9 cellular contexts compared by ENCODE assay signal in genomic region chr18:79677840-79678239, GRCh38. TPM values are rescaled to one million over a fixed set of nuclear protein-coding genes. Genes with fewer than 3 reads are reported as not detected.
DNase-seq lines count a peak whose midpoint lies in the region; ATAC-seq and TF ChIP-seq lines count a peak whose summit lies in the region.
"Had no signal": no experiment of that assay in that cellular context is flagged by ENCODE, and none has a peak within 500 bp of the region (broad histone marks: within the 10 kb centered on the region; RNA-seq: fewer than 3 reads in every experiment).

No MANE protein-coding gene starts in this region.

- peaks cover 8% of the 10 kb centered on the region for H3F3A ChIP-seq in PC-9 (ENCODE audit: insufficient read depth, low read depth)

- no peaks in the 10 kb centered on the region for H3K9me2 ChIP-seq in PC-9 (ENCODE audit: insufficient read depth)

- H3K4me2 ChIP-seq in PC-9: peak overlapping the region; percentile 97

- H2AFZ ChIP-seq in PC-9: peak overlapping the region; percentile 89; the same call in 1 of the 2 replicates

- no peak for TF ChIP-seq CTCF in GM12864 (IDR thresholded peaks at IDR 0.05; ENCODE audit: low read depth, low read length, missing control alignments)
- TF ChIP-seq CTCF in PC-9 (conservative IDR thresholded peaks at IDR 0.05): no peak

- no TSS peak for BruUV-seq in PC-9 (replicated peaks; lab: Mats Ljungman, UMichigan)

- ATAC-seq in GM21360 (IDR thresholded peaks at IDR 0.05; ENCODE audit: unreplicated experiment) (no peak), HG02678 (IDR thresholded peaks at IDR 0.05; ENCODE audit: unreplicated experiment) (no peak)

- H3K9ac ChIP-seq in rectal smooth muscle tissue (ENCODE audit: low read length): no peak overlapping the region

- peaks cover 24% of the 10 kb centered on the region for H4K20me1 ChIP-seq in PC-9 (ENCODE audit: insufficient read depth)

- peaks cover 22% of the 10 kb centered on the region for H3K4me1 ChIP-seq in PC-9 (replicated peaks; ENCODE audit: insufficient read depth)
- H3K4me1 ChIP-seq in rectal smooth muscle tissue (ENCODE audit: control insufficient read depth, insufficient read depth, low read length): peaks cover 18% of the 10 kb centered on the region

- H3K27ac ChIP-seq in PC-9: no peak overlapping the region
- peak overlapping the region; percentile 93 for H3K27ac ChIP-seq in epithelial cell of prostate
- H3K27ac ChIP-seq in rectal smooth muscle tissue (ENCODE audit: low read depth, low read length): peak overlapping the region; percentile 100

- no peaks in the 10 kb centered on the region for H3K9me3 ChIP-seq in PC-9 (ENCODE audit: insufficient read depth, low read depth)

- H3K27me3 ChIP-seq in PC-9 (ENCODE audit: insufficient read depth, low read depth) (no peaks in the 10 kb centered on the region), rectal smooth muscle tissue (ENCODE audit: control insufficient read depth, insufficient read depth, low read length) (no peaks in the 10 kb centered on the region)

- CTCF ChIA-PET in PC-9 (lab: Charles Lee): no interaction called here
- CTCF ChIA-PET in HEK293T (lab: Yijun Ruan, JAX): no interaction called here

- DNase-seq in GM12864 (ENCODE audit: low read depth) (no peak), PC-9 (no peak), epithelial cell of prostate (ENCODE audit: low read depth, low spot score) (no peak), HEK293T (ENCODE audit: extremely low spot score) (no peak), NCI-H510A treated with DMSO at 0.1 percent for 48 hours (lab: John Stamatoyannopoulos, UW) (no peak)
- DNase-seq: NCI-H1092 had no signal

- peaks cover 51% of the 10 kb centered on the region for H3K79me2 ChIP-seq in PC-9 (ENCODE audit: low read depth)

- H3K36me3 ChIP-seq in PC-9 (ENCODE audit: low read depth): peaks cover 7% of the 10 kb centered on the region; the same call in 1 of the 2 replicates
- peaks cover 2% of the 10 kb centered on the region for H3K36me3 ChIP-seq in rectal smooth muscle tissue (ENCODE audit: control insufficient read depth, insufficient read depth, low read length)

- intact Hi-C loops in PC-9 (cut with micrococcal nuclease; ENCODE audit: unreplicated experiment): no loop called here

- H3K4me3 ChIP-seq in GM12864 (ENCODE audit: low read depth, low read length): peak overlapping the region; percentile 94; the same call in 1 of the 2 replicates
- peak overlapping the region; percentile 63; the same call in 1 of the 2 replicates for H3K4me3 ChIP-seq in PC-9
- peak overlapping the region; percentile 87 for H3K4me3 ChIP-seq in rectal smooth muscle tissue (ENCODE audit: low read length)

- POLR2A ChIA-PET in PC-9 (lab: Charles Lee; ENCODE audit: unreplicated experiment) (no interaction called here), HEK293T (lab: Yijun Ruan, JAX) (no interaction called here)

TF ChIP-seq in HEK293T, 16 proteins besides CTCF, POLR2A, EP300 and RAD21:
- no peak for TF ChIP-seq LEF1 (IDR thresholded peaks at IDR 0.05; ENCODE audit: borderline replicate concordance)
- no peak for TF ChIP-seq FOXM1 (IDR thresholded peaks at IDR 0.05; ENCODE audit: borderline replicate concordance)
- no peak for TF ChIP-seq BHLHE40 (IDR thresholded peaks at IDR 0.05; ENCODE audit: borderline replicate concordance)
- TF ChIP-seq ELF4 (IDR thresholded peaks at IDR 0.05): no peak
- no peak for TF ChIP-seq CTBP1 (IDR thresholded peaks at IDR 0.05; ENCODE audit: borderline replicate concordance)
- TF ChIP-seq ARNT (IDR thresholded peaks at IDR 0.05): no peak
- no peak for TF ChIP-seq HDGF (IDR thresholded peaks at IDR 0.05; ENCODE audit: borderline replicate concordance)
- no peak for TF ChIP-seq PKNOX1 (IDR thresholded peaks at IDR 0.05)
- no peak for TF ChIP-seq NFRKB (IDR thresholded peaks at IDR 0.05)
- no peak for TF ChIP-seq ZNF384 (IDR thresholded peaks at IDR 0.05)
- TF ChIP-seq SP1 (IDR thresholded peaks at IDR 0.05): no peak
- TF ChIP-seq L3MBTL2 (conservative IDR thresholded peaks at IDR 0.05): no peak
- TF ChIP-seq SUZ12 (IDR thresholded peaks at IDR 0.05): no peak
- no peak for TF ChIP-seq FOXA1 (IDR thresholded peaks at IDR 0.05)
- TF ChIP-seq TARDBP (IDR thresholded peaks at IDR 0.05): no peak
- no peak for TF ChIP-seq FOXK2 (IDR thresholded peaks at IDR 0.05)

RNA-seq across cellular contexts. Expression of gene CTDP1, which starts 1.8 kb away (rescaled TPM):
- 16.0 and 18.6 TPM in 2 replicates for total RNA-seq in PC-9 (2021)
